8 cellular contexts compared by ENCODE assay signal in genomic region chr10:43816351-43817321, GRCh38.
DNase-seq lines count a peak whose midpoint lies in the region; ATAC-seq and TF ChIP-seq lines count a peak whose summit lies in the region.

No MANE protein-coding gene starts in this region.

- TF ChIP-seq POLR2A in testis (IDR thresholded peaks at IDR 0.05) = no peak

- H3K4me3 ChIP-seq in trophoblast cell (ENCODE audit: low read depth, low read length) = no peak overlapping the region
- no peak overlapping the region for H3K4me3 ChIP-seq in testis

- H3K79me2 ChIP-seq in trophoblast cell (ENCODE audit: control insufficient read depth, insufficient read depth, low read length, poor library complexity) = peaks cover 4% of the 10 kb centered on the region

- H3K36me3 ChIP-seq in trophoblast cell (ENCODE audit: control insufficient read depth in 1 of 2, insufficient read depth in 2 of 2, low read length in 2 of 2) (no peaks in the 10 kb centered on the region), testis (ENCODE audit: low read depth, missing control alignments) (no peaks in the 10 kb centered on the region)

- no peak overlapping the region for H3K18ac ChIP-seq in trophoblast cell (ENCODE audit: low read length)

- peak; percentile 34 for DNase-seq in astrocyte of the hippocampus (ENCODE audit: low read depth, low spot score)
- DNase-seq in trophoblast cell = peak; percentile 74 to 88
- no peak for DNase-seq in NCI-H1092 (lab: John Stamatoyannopoulos, UW)
- DNase-seq in NCI-H1105 (lab: John Stamatoyannopoulos, UW) = no peak
- DNase-seq in testis = no peak

- WGBS in trophoblast cell (ENCODE audit: extremely low coverage, insufficient coverage, insufficient read length) = no CpG with 5 or more reads among the region's 10 CpGs
- WGBS in testis, 2 donors = 41 to 59% methylated on average over 10 of the region's 10 CpGs

- peak overlapping the region; percentile 29 for H3K4me2 ChIP-seq in trophoblast cell (ENCODE audit: low read length)

- H3K79me1 ChIP-seq in trophoblast cell (ENCODE audit: low read length) = peaks cover 32% of the 10 kb centered on the region

- H3K9me3 Mint-ChIP-seq in T-helper 1 cell treated with Interleukin-12 subunit alpha and Interleukin-12 subunit beta and Interleukin-4 antibody, amounts not matched to agents 30 μg/mL and 1 μg/mL, for 36 hours = no peaks in the 10 kb centered on the region

- H4K8ac ChIP-seq in trophoblast cell (ENCODE audit: low read depth, low read length) = peak overlapping the region; percentile 22

- no peak overlapping the region for H4K12ac ChIP-seq in trophoblast cell (ENCODE audit: low read depth, low read length)

- intact Hi-C loops in testis (cut with DNase I; ENCODE audit: low total_unique reads) = no loop called here

- peak overlapping the region; percentile 66 for H4K91ac ChIP-seq in trophoblast cell (ENCODE audit: low read depth, low read length)

- peak overlapping the region; percentile 96 for H3K27ac ChIP-seq in trophoblast cell (ENCODE audit: low read depth, low read length)
- H3K27ac ChIP-seq in testis = no peak overlapping the region

- H3K4ac ChIP-seq in trophoblast cell (ENCODE audit: low read depth, low read length) = no peak overlapping the region

- H3K27ac Mint-ChIP-seq in T-helper 1 cell treated with Interleukin-12 subunit alpha and Interleukin-12 subunit beta and Interleukin-4 antibody, amounts not matched to agents 30 μg/mL and 1 μg/mL, for 36 hours = peak overlapping the region; percentile 74

- peaks cover 69% of the 10 kb centered on the region for H3K27me3 Mint-ChIP-seq in T-helper 1 cell treated with Interleukin-12 subunit alpha and Interleukin-12 subunit beta and Interleukin-4 antibody, amounts not matched to agents 30 μg/mL and 1 μg/mL, for 36 hours (ENCODE audit: low read depth)

- H2AFZ ChIP-seq in trophoblast cell (ENCODE audit: insufficient read depth, low read length, poor library complexity) = peak overlapping the region; percentile 17

- H3K9ac ChIP-seq in trophoblast cell (ENCODE audit: low read length) = no peak overlapping the region

- H3K4me3 Mint-ChIP-seq in T-helper 1 cell treated with Interleukin-12 subunit alpha and Interleukin-12 subunit beta and Interleukin-4 antibody, amounts not matched to agents 30 μg/mL and 1 μg/mL, for 36 hours = peak overlapping the region; percentile 66

- TF ChIP-seq CTCF in testis (IDR thresholded peaks at IDR 0.05) = no peak

- no peaks in the 10 kb centered on the region for H3K36me3 Mint-ChIP-seq in T-helper 1 cell treated with Interleukin-12 subunit alpha and Interleukin-12 subunit beta and Interleukin-4 antibody, amounts not matched to agents 30 μg/mL and 1 μg/mL, for 36 hours (ENCODE audit: low read depth)

- peak; percentile 99 for ATAC-seq in GM18867 (IDR thresholded peaks at IDR 0.05; ENCODE audit: unreplicated experiment)
- ATAC-seq in HG02938 (IDR thresholded peaks at IDR 0.05; ENCODE audit: unreplicated experiment) = peak; percentile 91

- H2BK120ac ChIP-seq in trophoblast cell (ENCODE audit: insufficient read depth, low read length, poor library complexity) = peak overlapping the region; percentile 98

- H2BK5ac ChIP-seq in trophoblast cell (ENCODE audit: low read depth, low read length, poor library complexity) = peak overlapping the region; percentile 97

- peaks cover 30% of the 10 kb centered on the region for H3K4me1 Mint-ChIP-seq in T-helper 1 cell treated with Interleukin-12 subunit alpha and Interleukin-12 subunit beta and Interleukin-4 antibody, amounts not matched to agents 30 μg/mL and 1 μg/mL, for 36 hours (ENCODE audit: low read depth)

- H3K4me1 ChIP-seq in trophoblast cell (ENCODE audit: control insufficient read depth in 1 of 2, insufficient read depth in 2 of 2, low read length in 2 of 2) (peaks cover 9 to 10% of the 10 kb centered on the region in 2 experiments), testis (no peaks in the 10 kb centered on the region)

- no peak overlapping the region for H2AK5ac ChIP-seq in trophoblast cell (ENCODE audit: low read length)

- H2BK12ac ChIP-seq in trophoblast cell (ENCODE audit: low read length) = peak overlapping the region; percentile 63

- no peak overlapping the region for H3K23ac ChIP-seq in trophoblast cell (ENCODE audit: low read length)

- H3K27me3 ChIP-seq in trophoblast cell (ENCODE audit: insufficient read depth, low read length) (no peaks in the 10 kb centered on the region), testis (no peaks in the 10 kb centered on the region)

- no peaks in the 10 kb centered on the region for H3K9me3 ChIP-seq in trophoblast cell (ENCODE audit: insufficient read depth, low read depth, low read length)
- H3K9me3 ChIP-seq in testis = no peaks in the 10 kb centered on the region

- no peak overlapping the region for H3K14ac ChIP-seq in trophoblast cell (ENCODE audit: low read length)

Comparison
In these comparisons a context has a peak if more than half of its experiments do, and no peak if none do; other contexts are left out.
1. DNase-seq: peak in astrocyte of the hippocampus (single experiment) and trophoblast cell (2 of 2); none in NCI-H1092 (single experiment), NCI-H1105 (single experiment) and testis (single experiment).